In genomic region chr3:188955919-188956318, GRCh38 we compare ENCODE assay signal across 20 cellular contexts.
DNase-seq lines count a peak whose midpoint lies in the region; ATAC-seq and TF ChIP-seq lines count a peak whose summit lies in the region.
"Had no signal": no experiment of that assay in that cellular context is flagged by ENCODE, and none has a peak within 500 bp of the region (broad histone marks: within the 10 kb centered on the region; RNA-seq: fewer than 3 reads in every experiment).

No MANE protein-coding gene starts in this region.

- H4K12ac ChIP-seq in trophoblast cell (ENCODE audit: low read depth, low read length): no peak overlapping the region

- no peak overlapping the region for H2BK5ac ChIP-seq in trophoblast cell (ENCODE audit: low read depth, low read length, poor library complexity)

- H3K79me2 ChIP-seq in trophoblast cell (ENCODE audit: control insufficient read depth, insufficient read depth, low read length, poor library complexity) (no peaks in the 10 kb centered on the region), MM.1S (ENCODE audit: low read length) (no peaks in the 10 kb centered on the region)

- H3K36me3 ChIP-seq in left ventricle myocardium inferior (no peaks in the 10 kb centered on the region), trophoblast cell (ENCODE audit: control insufficient read depth in 1 of 2, insufficient read depth in 2 of 2, low read length in 2 of 2) (no peaks in the 10 kb centered on the region), vagina (no peaks in the 10 kb centered on the region), MM.1S (replicated peaks; ENCODE audit: insufficient read depth, low read length) (no peaks in the 10 kb centered on the region)
- H3K36me3 ChIP-seq: BLaER1 treated with 17β-estradiol and CSF1 and Interleukin-3, amounts not matched to agents 10 nM and 100 nM had no signal

- H3F3A ChIP-seq in MM.1S (ENCODE audit: insufficient read depth, low read length): no peaks in the 10 kb centered on the region

- no peak overlapping the region for H2AFZ ChIP-seq in trophoblast cell (ENCODE audit: insufficient read depth, low read length, poor library complexity)
- H2AFZ ChIP-seq in MM.1S (ENCODE audit: low read length): no peak overlapping the region

- H2BK12ac ChIP-seq in trophoblast cell (ENCODE audit: low read length): no peak overlapping the region

- no peak for DNase-seq in Right ventricle myocardium inferior (ENCODE audit: missing footprints)
- no peak for DNase-seq in cardiac septum (ENCODE audit: low spot score)
- DNase-seq in left ventricle myocardium inferior: no peak
- no peak for DNase-seq in trophoblast cell
- DNase-seq in vagina (ENCODE audit: extremely low spot score in 2 of 2): no peak
- DNase-seq in MM.1S: no peak
- DNase-seq in SKM-1 treated with dmso at 0.1 percent for 144 hours (lab: John Stamatoyannopoulos, UW; ENCODE audit: unreplicated experiment): no peak
- DNase-seq in NAMALWA (ENCODE audit: low spot score): no peak
- DNase-seq: activated naive CD8-positive, alpha-beta T cell treated with anti-CD3 and anti-CD28 coated beads, Interleukin-2, amount 50 U/mL, for 24 hours; DMS153; Kasumi-1; NCI-H1436; NCI-H748 treated with DMSO at 0.1 percent for 48 hours; nucleus accumbens; PC-3; SK-N-SH; T1000 had no signal

- WGBS in trophoblast cell (ENCODE audit: extremely low coverage, insufficient coverage, insufficient read length): no CpG with 5 or more reads among the region's 4 CpGs

- H3K4me2 ChIP-seq in trophoblast cell (ENCODE audit: low read length) (no peak overlapping the region), MM.1S (ENCODE audit: low read depth, low read length) (no peak overlapping the region)
- H3K4me2 ChIP-seq: A549, SK-N-SH had no signal

- H3K27me3 ChIP-seq in left ventricle myocardium inferior (ENCODE audit: low read depth): no peaks in the 10 kb centered on the region
- H3K27me3 ChIP-seq in trophoblast cell (ENCODE audit: insufficient read depth, low read length): no peaks in the 10 kb centered on the region
- no peaks in the 10 kb centered on the region for H3K27me3 ChIP-seq in vagina
- peaks cover 7% of the 10 kb centered on the region; the same call in 1 of the 2 replicates for H3K27me3 ChIP-seq in MM.1S (replicated peaks; ENCODE audit: insufficient read depth, low read length)
- H3K27me3 ChIP-seq: BLaER1 treated with 17β-estradiol and CSF1 and Interleukin-3, amounts not matched to agents 10 nM and 100 nM had no signal

- H3K9me3 ChIP-seq in left ventricle myocardium inferior (replicated peaks): no peaks in the 10 kb centered on the region
- H3K9me3 ChIP-seq in trophoblast cell (ENCODE audit: insufficient read depth, low read depth, low read length): no peaks in the 10 kb centered on the region
- no peaks in the 10 kb centered on the region for H3K9me3 ChIP-seq in vagina
- no peaks in the 10 kb centered on the region for H3K9me3 ChIP-seq in MM.1S (replicated peaks; ENCODE audit: insufficient read depth, low read length)
- H3K9me3 ChIP-seq: A549; BLaER1 treated with 17β-estradiol and CSF1 and Interleukin-3, amounts not matched to agents 10 nM and 100 nM; SK-N-SH had no signal

- no peak for TF ChIP-seq CTCF in left ventricle myocardium inferior (IDR thresholded peaks at IDR 0.05; ENCODE audit: borderline replicate concordance)
- TF ChIP-seq CTCF in vagina (IDR thresholded peaks at IDR 0.05): no peak
- TF ChIP-seq CTCF in MM.1S (IDR thresholded peaks at IDR 0.05; ENCODE audit: low read length): no peak

- peak; percentile 77 for ATAC-seq in Right ventricle myocardium inferior
- ATAC-seq: A549, esophagus mucosa, PC-3 had no signal

- intact Hi-C loops in Right ventricle myocardium inferior (cut with DNase I): loop anchor here (10.0 kb wide), 1 partner anchor 981 kb away; no protein-coding TSS in a partner anchor
- intact Hi-C loops in cardiac septum (cut with DNase I): loop anchor here (2.0 to 10.0 kb wide), 4 partner anchors 191 to 1217 kb away; no protein-coding TSS in a partner anchor
- intact Hi-C loops in left ventricle myocardium inferior (cut with micrococcal nuclease): loop anchor here (10.0 kb wide), 2 partner anchors 189 to 801 kb away; partner anchors contain the start of gene LPP
- intact Hi-C loops in vagina (cut with DNase I): loop anchor here (5.0 to 10.0 kb wide), 2 partner anchors 191 to 901 kb away; no protein-coding TSS in a partner anchor

- H3K4ac ChIP-seq in trophoblast cell (ENCODE audit: low read depth, low read length): no peak overlapping the region

- no peaks in the 10 kb centered on the region for H3K9me2 ChIP-seq in MM.1S (replicated peaks; ENCODE audit: insufficient read depth, low read length)
- H3K9me2 ChIP-seq: SK-N-SH had no signal

- H4K20me1 ChIP-seq in MM.1S (ENCODE audit: insufficient read depth, low read length): no peaks in the 10 kb centered on the region
- H4K20me1 ChIP-seq: BLaER1 treated with 17β-estradiol and CSF1 and Interleukin-3, amounts not matched to agents 10 nM and 100 nM had no signal

- H2AK5ac ChIP-seq in trophoblast cell (ENCODE audit: low read length): peak overlapping the region; percentile 84

- no peak overlapping the region for H2BK120ac ChIP-seq in trophoblast cell (ENCODE audit: insufficient read depth, low read length, poor library complexity)

- H3K14ac ChIP-seq in trophoblast cell (ENCODE audit: low read length): no peak overlapping the region

- no peak overlapping the region for H4K91ac ChIP-seq in trophoblast cell (ENCODE audit: low read depth, low read length)

- H3K27ac ChIP-seq in left ventricle myocardium inferior (replicated peaks) (peak overlapping the region; percentile 74), trophoblast cell (ENCODE audit: low read depth, low read length) (no peak overlapping the region), vagina (peak overlapping the region; percentile 25), MM.1S (ENCODE audit: low read length) (no peak overlapping the region)
- H3K27ac ChIP-seq: A549 had no signal

- no peak overlapping the region for H3K23ac ChIP-seq in trophoblast cell (ENCODE audit: low read length)

- H3K18ac ChIP-seq in trophoblast cell (ENCODE audit: low read length): no peak overlapping the region

- peaks cover 31% of the 10 kb centered on the region for H3K4me1 ChIP-seq in left ventricle myocardium inferior
- peaks cover 0 to 2% of the 10 kb centered on the region in 2 experiments for H3K4me1 ChIP-seq in trophoblast cell (ENCODE audit: control insufficient read depth in 1 of 2, insufficient read depth in 2 of 2, low read length in 2 of 2)
- H3K4me1 ChIP-seq in vagina: peaks cover 18% of the 10 kb centered on the region
- no peaks in the 10 kb centered on the region for H3K4me1 ChIP-seq in MM.1S (ENCODE audit: low read length)

- H4K8ac ChIP-seq in trophoblast cell (ENCODE audit: low read depth, low read length): no peak overlapping the region

- no peak for TF ChIP-seq POLR2A in vagina (IDR thresholded peaks at IDR 0.05)

- H3K9ac ChIP-seq in trophoblast cell (ENCODE audit: low read length) (no peak overlapping the region), MM.1S (ENCODE audit: low read length) (no peak overlapping the region)
- H3K9ac ChIP-seq: SK-N-SH had no signal

- no peak overlapping the region for H3K4me3 ChIP-seq in left ventricle myocardium inferior
- no peak overlapping the region for H3K4me3 ChIP-seq in trophoblast cell (ENCODE audit: low read depth, low read length)
- H3K4me3 ChIP-seq in vagina: no peak overlapping the region
- H3K4me3 ChIP-seq in MM.1S (ENCODE audit: low read length): no peak overlapping the region
- H3K4me3 ChIP-seq: A549; BLaER1 treated with 17β-estradiol and CSF1 and Interleukin-3, amounts not matched to agents 10 nM and 100 nM had no signal

- no peaks in the 10 kb centered on the region for H3K79me1 ChIP-seq in trophoblast cell (ENCODE audit: low read length)

Comparison
In these comparisons a context has a peak if more than half of its experiments do, and no peak if none do; other contexts are left out.
1. H3K27ac ChIP-seq: peak in left ventricle myocardium inferior (single experiment) and vagina (single experiment); none in trophoblast cell (single experiment) and MM.1S (single experiment).